Comparison of ENCODE assay signal across 18 cellular contexts in genomic region chr2:197071790-197072436, GRCh38.
DNase-seq lines count a peak whose midpoint lies in the region; ATAC-seq and TF ChIP-seq lines count a peak whose summit lies in the region.
"Had no signal": no experiment of that assay in that cellular context is flagged by ENCODE, and none has a peak within 500 bp of the region (broad histone marks: within the 10 kb centered on the region; RNA-seq: fewer than 3 reads in every experiment).

No MANE protein-coding gene starts in this region.

- no peaks in the 10 kb centered on the region for H3K9me3 ChIP-seq in SK-N-MC (ENCODE audit: low read depth, low read length)
- no peaks in the 10 kb centered on the region for H3K9me3 ChIP-seq in thyroid gland
- H3K9me3 ChIP-seq: SK-N-SH had no signal

- 65 to 75% methylated on average over 1 of the region's 1 CpG for WGBS in thyroid gland, 2 donors

- peaks cover 65% of the 10 kb centered on the region for H3K36me3 Mint-ChIP-seq in activated CD4-positive, alpha-beta T cell treated with anti-CD3 and anti-CD28 coated beads for 36 hours (ENCODE audit: low read depth)
- peaks cover 78% of the 10 kb centered on the region for H3K36me3 Mint-ChIP-seq in activated CD4-positive, alpha-beta T cell treated with anti-CD3 and anti-CD28 coated beads, Interleukin-2, amount 10 ng/mL, durations not matched to agents 7 days and 5 days (ENCODE audit: low read depth)
- peaks cover 77% of the 10 kb centered on the region for H3K36me3 Mint-ChIP-seq in stimulated activated memory B cell treated with anti-CD40 and anti-IgM and Interleukin-4, amounts not matched to agents 10 μg/mL and 1 μg/mL and 100 μg/mL, for 72 hours

- CTCF ChIA-PET in activated CD4-positive, alpha-beta T cell treated with anti-CD3 and anti-CD28 coated beads for 36 hours (lab: Charles Lee): interaction anchor here (0.9 to 2.1 kb wide), 5 partner anchors 19 to 321 kb away, joined by 3 to 5 read pairs (median 3); no protein-coding TSS in a partner anchor
- CTCF ChIA-PET in activated CD4-positive, alpha-beta T cell treated with anti-CD3 and anti-CD28 coated beads, Interleukin-2, amount 10 ng/mL, durations not matched to agents 7 days and 5 days (lab: Charles Lee): no interaction called here

- H3K4me3 ChIP-seq in SK-N-MC: peak overlapping the region; percentile 63
- H3K4me3 ChIP-seq in thyroid gland (replicated peaks in 1 of 3): no peak overlapping the region

- no peak for TF ChIP-seq CTCF in thyroid gland (IDR thresholded peaks at IDR 0.05)

- H3K27me3 ChIP-seq in thyroid gland: no peaks in the 10 kb centered on the region

- TF ChIP-seq POLR2A in thyroid gland (IDR thresholded peaks at IDR 0.05): no peak

- H3K27me3 Mint-ChIP-seq in activated CD4-positive, alpha-beta T cell treated with anti-CD3 and anti-CD28 coated beads for 36 hours: no peaks in the 10 kb centered on the region
- H3K27me3 Mint-ChIP-seq in activated CD4-positive, alpha-beta T cell treated with anti-CD3 and anti-CD28 coated beads, Interleukin-2, amount 10 ng/mL, durations not matched to agents 7 days and 5 days: no peaks in the 10 kb centered on the region
- no peaks in the 10 kb centered on the region for H3K27me3 Mint-ChIP-seq in stimulated activated memory B cell treated with anti-CD40 and anti-IgM and Interleukin-4, amounts not matched to agents 10 μg/mL and 1 μg/mL and 100 μg/mL, for 72 hours

- H3K27ac ChIP-seq in SK-N-MC (peak overlapping the region; percentile 100), cingulate gyrus (ENCODE audit: low read depth, low read length) (peak overlapping the region; percentile 42), thyroid gland (no peak overlapping the region)
- H3K27ac ChIP-seq: 22Rv1, C4-2B had no signal

- H3K4me3 Mint-ChIP-seq in activated CD4-positive, alpha-beta T cell treated with anti-CD3 and anti-CD28 coated beads for 36 hours: no peak overlapping the region
- no peak overlapping the region for H3K4me3 Mint-ChIP-seq in activated CD4-positive, alpha-beta T cell treated with anti-CD3 and anti-CD28 coated beads, Interleukin-2, amount 10 ng/mL, durations not matched to agents 7 days and 5 days
- H3K4me3 Mint-ChIP-seq in stimulated activated memory B cell treated with anti-CD40 and anti-IgM and Interleukin-4, amounts not matched to agents 10 μg/mL and 1 μg/mL and 100 μg/mL, for 72 hours: no peak overlapping the region

- H3K27ac Mint-ChIP-seq in activated CD4-positive, alpha-beta T cell treated with anti-CD3 and anti-CD28 coated beads for 36 hours: peak overlapping the region; percentile 74
- no peak overlapping the region for H3K27ac Mint-ChIP-seq in activated CD4-positive, alpha-beta T cell treated with anti-CD3 and anti-CD28 coated beads, Interleukin-2, amount 10 ng/mL, durations not matched to agents 7 days and 5 days
- peak overlapping the region; percentile 72 for H3K27ac Mint-ChIP-seq in stimulated activated memory B cell treated with anti-CD40 and anti-IgM and Interleukin-4, amounts not matched to agents 10 μg/mL and 1 μg/mL and 100 μg/mL, for 72 hours

- H3K9ac ChIP-seq in SK-N-MC (ENCODE audit: insufficient read length): peak overlapping the region; percentile 88
- H3K9ac ChIP-seq: SK-N-SH had no signal

- POLR2A ChIA-PET in activated CD4-positive, alpha-beta T cell treated with anti-CD3 and anti-CD28 coated beads for 36 hours (lab: Charles Lee): interaction anchor here (0.5 kb wide), 1 partner anchor 9 kb away, joined by 3 read pairs; no protein-coding TSS in a partner anchor
- POLR2A ChIA-PET in activated CD4-positive, alpha-beta T cell treated with anti-CD3 and anti-CD28 coated beads, Interleukin-2, amount 10 ng/mL, durations not matched to agents 7 days and 5 days (lab: Charles Lee): no interaction called here

- peaks cover 11% of the 10 kb centered on the region for H3K36me3 ChIP-seq in SK-N-MC (ENCODE audit: insufficient read depth, low read length)
- H3K36me3 ChIP-seq in thyroid gland: no peaks in the 10 kb centered on the region

- intact Hi-C loops in activated CD4-positive, alpha-beta T cell treated with anti-CD3 and anti-CD28 coated beads for 36 hours (cut with DNase I, micrococcal nuclease): no loop called here
- intact Hi-C loops in thyroid gland (cut with DNase I): no loop called here

- no peak for DNase-seq in activated CD4-positive, alpha-beta T cell treated with anti-CD3 and anti-CD28 coated beads for 36 hours
- DNase-seq in activated CD4-positive, alpha-beta T cell treated with anti-CD3 and anti-CD28 coated beads, Interleukin-2, amount 10 ng/mL, durations not matched to agents 7 days and 5 days: no peak
- DNase-seq in SK-N-MC (ENCODE audit: low read depth, low spot score) (peak; percentile 96), thyroid gland (no peak), middle frontal gyrus (ENCODE audit: extremely low spot score, low spot score) (no peak)
- DNase-seq: activated CD4-positive, alpha-beta T cell treated with anti-CD3 and anti-CD28 coated beads, Interleukin-2, amount 50 U/mL, for 48 hours; activated gamma-delta T cell treated with Interleukin-2 at 50 U/mL for 16 hours; central memory CD4-positive, alpha-beta T cell; MV-4-11; NCI-H2081 treated with DMSO at 0.1 percent for 48 hours; NCI-H524; SK-N-SH had no signal

- H3K4me1 ChIP-seq in thyroid gland: peaks cover 0 to 5% of the 10 kb centered on the region in 2 donors

- H3K9me3 Mint-ChIP-seq in activated CD4-positive, alpha-beta T cell treated with anti-CD3 and anti-CD28 coated beads for 36 hours (ENCODE audit: low read depth): peaks cover 4% of the 10 kb centered on the region
- peaks cover 10% of the 10 kb centered on the region for H3K9me3 Mint-ChIP-seq in activated CD4-positive, alpha-beta T cell treated with anti-CD3 and anti-CD28 coated beads, Interleukin-2, amount 10 ng/mL, durations not matched to agents 7 days and 5 days
- H3K9me3 Mint-ChIP-seq in stimulated activated memory B cell treated with anti-CD40 and anti-IgM and Interleukin-4, amounts not matched to agents 10 μg/mL and 1 μg/mL and 100 μg/mL, for 72 hours: peaks cover 9% of the 10 kb centered on the region

- no peak for ATAC-seq in activated CD4-positive, alpha-beta T cell treated with anti-CD3 and anti-CD28 coated beads for 36 hours
- ATAC-seq in stimulated activated memory B cell treated with anti-CD40 and anti-IgM and Interleukin-4, amounts not matched to agents 10 μg/mL and 1 μg/mL and 100 μg/mL, for 72 hours: no peak
- no peak for ATAC-seq in HG02981 (IDR thresholded peaks at IDR 0.05; ENCODE audit: unreplicated experiment)
- ATAC-seq: left lobe of liver had no signal

- H3K4me1 Mint-ChIP-seq in activated CD4-positive, alpha-beta T cell treated with anti-CD3 and anti-CD28 coated beads for 36 hours: peaks cover 52% of the 10 kb centered on the region
- peaks cover 42% of the 10 kb centered on the region for H3K4me1 Mint-ChIP-seq in activated CD4-positive, alpha-beta T cell treated with anti-CD3 and anti-CD28 coated beads, Interleukin-2, amount 10 ng/mL, durations not matched to agents 7 days and 5 days
- H3K4me1 Mint-ChIP-seq in stimulated activated memory B cell treated with anti-CD40 and anti-IgM and Interleukin-4, amounts not matched to agents 10 μg/mL and 1 μg/mL and 100 μg/mL, for 72 hours: peaks cover 20% of the 10 kb centered on the region

Comparison
In these comparisons a context has a peak if more than half of its experiments do, and no peak if none do; other contexts are left out.
1. H3K27ac ChIP-seq: peak in SK-N-MC (single experiment) and cingulate gyrus (single experiment); none in thyroid gland (0 of 3).